In genomic region chr2:97812916-97813315, GRCh38 we compare ENCODE assay signal across 21 cellular contexts.
"Had no signal": no experiment of that assay in that cellular context is flagged by ENCODE, and none has a peak within 500 bp of the region (broad histone marks: within the 10 kb centered on the region; RNA-seq: fewer than 3 reads in every experiment).

No MANE protein-coding gene starts in this region.

- H3K9me3 ChIP-seq: breast epithelium, left ventricle myocardium inferior, suprapubic skin, vagina had no signal

- H3K9me3 Mint-ChIP-seq: activated CD4-positive, alpha-beta T cell treated with anti-CD3 and anti-CD28 coated beads, Interleukin-2, amount 10 ng/mL, durations not matched to agents 7 days and 5 days; activated naive CD4-positive, alpha-beta T cell treated with anti-CD3 and anti-CD28 coated beads, Interleukin-2, amount 10 ng/mL, durations not matched to agents 7 days and 5 days; activated naive CD8-positive, alpha-beta T cell treated with anti-CD3 and anti-CD28 coated beads, Interleukin-2, amount 50 U/mL, for 24 hours; immature natural killer cell; stimulated activated naive CD8-positive, alpha-beta T cell treated with anti-CD3 and anti-CD28 coated beads, Interleukin-15, Interleukin-2, amounts not matched to agents 100 ng/mL and 50 ng/mL, for 24 hours had no signal

- H3K27ac Mint-ChIP-seq: activated CD4-positive, alpha-beta T cell treated with anti-CD3 and anti-CD28 coated beads, Interleukin-2, amount 10 ng/mL, durations not matched to agents 7 days and 5 days; activated naive CD4-positive, alpha-beta T cell treated with anti-CD3 and anti-CD28 coated beads, Interleukin-2, amount 10 ng/mL, durations not matched to agents 7 days and 5 days; activated naive CD8-positive, alpha-beta T cell treated with anti-CD3 and anti-CD28 coated beads, Interleukin-2, amount 50 U/mL, for 24 hours; immature natural killer cell; progenitor cell of endocrine pancreas had no signal

- H3K27ac ChIP-seq: breast epithelium, left ventricle myocardium inferior, suprapubic skin, vagina had no signal

- DNase-seq: activated CD4-positive, alpha-beta T cell treated with anti-CD3 and anti-CD28 coated beads, Interleukin-2, amount 10 ng/mL, durations not matched to agents 7 days and 5 days; activated CD4-positive, CD25-positive, alpha-beta regulatory T cell; activated CD8-positive, alpha-beta memory T cell treated with anti-CD3 and anti-CD28 coated beads, Interleukin-2, amount 50 U/mL, for 4 hours; activated effector memory CD4-positive, alpha-beta T cell treated with Interleukin-2 at 50 U/mL for 16 hours; activated naive CD4-positive, alpha-beta T cell treated with anti-CD3 and anti-CD28 coated beads, Interleukin-2, amount 10 ng/mL, durations not matched to agents 7 days and 5 days; activated naive CD8-positive, alpha-beta T cell treated with anti-CD3 and anti-CD28 coated beads, Interleukin-2, amount 50 U/mL, for 24 hours; activated T-cell treated with anti-CD3 and anti-CD28 coated beads, Interleukin-2, amount 50 U/mL, for 48 hours; aorta; cerebellar nuclear complex; effector CD4-positive, alpha-beta T cell; immature natural killer cell; kidney glomerular epithelial cell; left ventricle myocardium inferior; mammary epithelial cell; stimulated activated CD4-positive, alpha-beta T cell treated with anti-CD3 and anti-CD28 coated beads, Interleukin-2, amount 100 ng/mL, for 24 hours had no signal

- H3K4me1 ChIP-seq: breast epithelium, left ventricle myocardium inferior, suprapubic skin, vagina had no signal

- H3K4me3 ChIP-seq: breast epithelium, left ventricle myocardium inferior, suprapubic skin, vagina had no signal

- H3K27me3 ChIP-seq: breast epithelium, suprapubic skin, vagina had no signal

- H3K27me3 Mint-ChIP-seq: activated CD4-positive, alpha-beta T cell treated with anti-CD3 and anti-CD28 coated beads, Interleukin-2, amount 10 ng/mL, durations not matched to agents 7 days and 5 days; activated naive CD4-positive, alpha-beta T cell treated with anti-CD3 and anti-CD28 coated beads, Interleukin-2, amount 10 ng/mL, durations not matched to agents 7 days and 5 days; activated naive CD8-positive, alpha-beta T cell treated with anti-CD3 and anti-CD28 coated beads, Interleukin-2, amount 50 U/mL, for 24 hours; progenitor cell of endocrine pancreas; stimulated activated naive CD8-positive, alpha-beta T cell treated with anti-CD3 and anti-CD28 coated beads, Interleukin-15, Interleukin-2, amounts not matched to agents 100 ng/mL and 50 ng/mL, for 24 hours had no signal

- H3K4me3 Mint-ChIP-seq: activated CD4-positive, alpha-beta T cell treated with anti-CD3 and anti-CD28 coated beads, Interleukin-2, amount 10 ng/mL, durations not matched to agents 7 days and 5 days; activated naive CD4-positive, alpha-beta T cell treated with anti-CD3 and anti-CD28 coated beads, Interleukin-2, amount 10 ng/mL, durations not matched to agents 7 days and 5 days; activated naive CD8-positive, alpha-beta T cell treated with anti-CD3 and anti-CD28 coated beads, Interleukin-2, amount 50 U/mL, for 24 hours; immature natural killer cell; stimulated activated naive CD8-positive, alpha-beta T cell treated with anti-CD3 and anti-CD28 coated beads, Interleukin-15, Interleukin-2, amounts not matched to agents 100 ng/mL and 50 ng/mL, for 24 hours had no signal

- H3K4me1 Mint-ChIP-seq: activated CD4-positive, alpha-beta T cell treated with anti-CD3 and anti-CD28 coated beads, Interleukin-2, amount 10 ng/mL, durations not matched to agents 7 days and 5 days; activated naive CD4-positive, alpha-beta T cell treated with anti-CD3 and anti-CD28 coated beads, Interleukin-2, amount 10 ng/mL, durations not matched to agents 7 days and 5 days; activated naive CD8-positive, alpha-beta T cell treated with anti-CD3 and anti-CD28 coated beads, Interleukin-2, amount 50 U/mL, for 24 hours; immature natural killer cell had no signal

- ATAC-seq: activated naive CD8-positive, alpha-beta T cell treated with anti-CD3 and anti-CD28 coated beads, Interleukin-2, amount 50 U/mL, for 24 hours; esophagus mucosa had no signal
